Comparison of ENCODE assay signal across 17 cellular contexts in the genomic region with DNA sequence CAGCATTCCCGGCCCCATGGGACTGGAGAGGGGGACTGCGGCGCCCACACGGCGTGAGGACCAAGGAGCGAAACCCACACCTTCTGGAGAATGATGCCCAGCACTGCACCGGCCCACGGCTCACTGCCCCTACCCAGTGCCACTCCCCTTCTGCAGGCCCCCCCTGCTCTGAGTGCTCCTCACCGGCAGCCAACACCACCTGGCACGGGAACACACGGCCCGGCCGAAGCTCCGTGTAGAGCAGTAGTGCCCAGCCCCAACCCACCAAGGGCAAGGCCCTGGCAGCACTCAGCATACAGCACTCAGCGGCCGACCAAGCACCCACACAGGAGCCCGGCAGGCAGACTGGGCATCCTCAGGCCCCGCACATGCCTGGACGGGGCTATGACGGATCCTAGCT.
"Had no signal": no experiment of that assay in that cellular context is flagged by ENCODE, and none has a peak within 500 bp of the region (broad histone marks: within the 10 kb centered on the region; RNA-seq: fewer than 3 reads in every experiment).

No MANE protein-coding gene starts in this region.

- H3K27me3 Mint-ChIP-seq: activated CD4-positive, alpha-beta memory T cell treated with anti-CD3 and anti-CD28 coated beads, Interleukin-2, amount 10 ng/mL, durations not matched to agents 7 days and 5 days; activated CD4-positive, alpha-beta T cell treated with anti-CD3 and anti-CD28 coated beads, Interleukin-2, amount 10 ng/mL, durations not matched to agents 24 days and 14 days; activated naive CD8-positive, alpha-beta T cell treated with anti-CD3 and anti-CD28 coated beads, Interleukin-2, amount 10 ng/mL, durations not matched to agents 7 days and 5 days had no signal

- H3K4me3 Mint-ChIP-seq: activated CD4-positive, alpha-beta memory T cell treated with anti-CD3 and anti-CD28 coated beads, Interleukin-2, amount 10 ng/mL, durations not matched to agents 7 days and 5 days; activated CD4-positive, alpha-beta T cell treated with anti-CD3 and anti-CD28 coated beads, Interleukin-2, amount 10 ng/mL, durations not matched to agents 24 days and 14 days; activated naive CD4-positive, alpha-beta T cell treated with anti-CD3 and anti-CD28 coated beads for 36 hours; activated naive CD8-positive, alpha-beta T cell treated with anti-CD3 and anti-CD28 coated beads, Interleukin-2, amount 10 ng/mL, durations not matched to agents 7 days and 5 days; activated T-cell treated with anti-CD3 and anti-CD28 coated beads, Interleukin-2, amount 50 U/mL, for 72 hours; nephron; T-helper 1 cell treated with Interleukin-12 subunit alpha and Interleukin-12 subunit beta and Interleukin-4 antibody, amounts not matched to agents 30 μg/mL and 1 μg/mL, for 36 hours had no signal

- ATAC-seq: activated CD4-positive, CD25-positive, alpha-beta regulatory T cell treated with anti-CD3 and anti-CD28 coated beads, Interleukin-2, amount 50 U/mL, for 24 hours; activated T-cell treated with anti-CD3 and anti-CD28 coated beads, Interleukin-2, amount 50 U/mL, for 72 hours; left lobe of liver had no signal

- H3K27ac ChIP-seq: breast epithelium, coronary artery, VCaP had no signal

- DNase-seq: activated CD4-positive, alpha-beta memory T cell treated with anti-CD3 and anti-CD28 coated beads, Interleukin-2, amount 10 ng/mL, durations not matched to agents 7 days and 5 days; activated CD4-positive, alpha-beta T cell treated with anti-CD3 and anti-CD28 coated beads, Interleukin-2, amount 10 ng/mL, durations not matched to agents 24 days and 14 days; activated effector memory CD4-positive, alpha-beta T cell treated with Interleukin-2 at 50 U/mL for 16 hours; activated naive CD4-positive, alpha-beta T cell treated with anti-CD3 and anti-CD28 coated beads for 36 hours; activated naive CD8-positive, alpha-beta T cell treated with anti-CD3 and anti-CD28 coated beads, Interleukin-2, amount 10 ng/mL, durations not matched to agents 7 days and 5 days; activated T-cell treated with anti-CD3 and anti-CD28 coated beads, Interleukin-2, amount 50 U/mL, for 72 hours; amniotic stem cell; kidney; stimulated activated CD4-positive, alpha-beta T cell treated with anti-CD3 and anti-CD28 coated beads, Interleukin-4, amount 100 ng/mL, for 24 hours; stimulated activated naive CD4-positive, alpha-beta T cell treated with Interleukin-2 at 50 U/mL for 16 hours had no signal

- H3K4me3 ChIP-seq: breast epithelium, coronary artery had no signal

- H3K9me3 ChIP-seq: breast epithelium had no signal

- H3K27me3 ChIP-seq: breast epithelium had no signal

- H3K4me1 Mint-ChIP-seq: nephron had no signal

- H3K9me3 Mint-ChIP-seq: activated CD4-positive, alpha-beta memory T cell treated with anti-CD3 and anti-CD28 coated beads, Interleukin-2, amount 10 ng/mL, durations not matched to agents 7 days and 5 days; activated CD4-positive, alpha-beta T cell treated with anti-CD3 and anti-CD28 coated beads, Interleukin-2, amount 10 ng/mL, durations not matched to agents 24 days and 14 days; activated naive CD4-positive, alpha-beta T cell treated with anti-CD3 and anti-CD28 coated beads for 36 hours; activated naive CD8-positive, alpha-beta T cell treated with anti-CD3 and anti-CD28 coated beads, Interleukin-2, amount 10 ng/mL, durations not matched to agents 7 days and 5 days; activated T-cell treated with anti-CD3 and anti-CD28 coated beads, Interleukin-2, amount 50 U/mL, for 72 hours; nephron; T-helper 1 cell treated with Interleukin-12 subunit alpha and Interleukin-12 subunit beta and Interleukin-4 antibody, amounts not matched to agents 30 μg/mL and 1 μg/mL, for 36 hours had no signal

- H3K4me1 ChIP-seq: breast epithelium had no signal

- H3K27ac Mint-ChIP-seq: activated CD4-positive, alpha-beta memory T cell treated with anti-CD3 and anti-CD28 coated beads, Interleukin-2, amount 10 ng/mL, durations not matched to agents 7 days and 5 days; activated CD4-positive, alpha-beta T cell treated with anti-CD3 and anti-CD28 coated beads, Interleukin-2, amount 10 ng/mL, durations not matched to agents 24 days and 14 days; activated naive CD4-positive, alpha-beta T cell treated with anti-CD3 and anti-CD28 coated beads for 36 hours; activated naive CD8-positive, alpha-beta T cell treated with anti-CD3 and anti-CD28 coated beads, Interleukin-2, amount 10 ng/mL, durations not matched to agents 7 days and 5 days; activated T-cell treated with anti-CD3 and anti-CD28 coated beads, Interleukin-2, amount 50 U/mL, for 72 hours; nephron; T-helper 1 cell treated with Interleukin-12 subunit alpha and Interleukin-12 subunit beta and Interleukin-4 antibody, amounts not matched to agents 30 μg/mL and 1 μg/mL, for 36 hours had no signal

- H3K36me3 ChIP-seq: breast epithelium had no signal
